ENCODE assay signal across 12 cellular contexts in the genomic region with DNA sequence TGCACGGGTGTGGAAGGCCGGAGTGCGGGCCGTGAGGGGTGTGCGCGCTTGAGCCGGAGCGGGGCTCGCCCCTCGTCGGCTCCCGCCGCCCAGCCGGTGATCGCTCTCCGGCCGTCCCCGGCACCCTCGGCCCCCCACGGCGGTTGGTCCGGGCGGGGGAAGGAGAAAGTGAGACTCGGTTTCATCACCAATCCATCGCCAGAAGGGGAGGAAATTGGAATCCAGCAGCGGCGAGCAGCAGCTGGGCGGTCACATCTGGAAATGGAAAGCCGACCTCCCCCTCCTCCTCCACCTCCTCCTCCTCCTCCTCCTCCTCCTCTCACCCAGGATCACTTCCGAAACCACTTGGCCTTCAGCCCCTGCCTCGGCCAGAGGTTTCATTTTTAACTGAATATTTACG. TPM values are rescaled to one million over a fixed set of nuclear protein-coding genes. Genes with fewer than 3 reads are reported as not detected.
A peak's percentile ranks its signal among the peaks of the same experiment; 100 is the strongest.
DNase-seq lines count a peak whose midpoint lies in the region; ATAC-seq and TF ChIP-seq lines count a peak whose summit lies in the region.
"Not testable (repeated sequence)": the region's sequence is repeated elsewhere in the genome, so short reads cannot be mapped to it uniquely, and the experiment has no call there.
"Had no signal": no experiment of that assay in that cellular context is flagged by ENCODE, and none has a peak within 500 bp of the region (broad histone marks: within the 10 kb centered on the region; RNA-seq: fewer than 3 reads in every experiment).

No MANE protein-coding gene starts in this region.

- not testable (repeated sequence) for TF ChIP-seq POLR2A in heart left ventricle (IDR thresholded peaks at IDR 0.05)

- CTCF ChIA-PET in T-cell (lab: Charles Lee); mammary epithelial cell (lab: Charles Lee; ENCODE audit: low non-redundant PET): not testable (repeated sequence)

- H3K4me3 ChIP-seq in BLaER1 (peak overlapping the region; percentile 57), mammary epithelial cell (replicated peaks in 1 of 3; ENCODE audit: insufficient read depth in 1 of 3, low read depth in 2 of 3, low read length in 3 of 3) (peak overlapping the region in 2 of 3 experiments; percentile 38 to 47), heart left ventricle (peak overlapping the region in 8 of 12 donors; percentile 22 to 52 (median 38))

- not testable (repeated sequence) for H3K9ac ChIP-seq in BLaER1; mammary epithelial cell (ENCODE audit: insufficient read depth, low read length)

- not testable (repeated sequence) for TF ChIP-seq CTCF in mammary epithelial cell (conservative IDR thresholded peaks at IDR 0.05 in 1 of 2, IDR thresholded peaks at IDR 0.05 in 1 of 2; ENCODE audit: extremely low read depth in 1 of 2, insufficient read depth in 1 of 2, low read depth in 1 of 2, low read length in 2 of 2); heart left ventricle (IDR thresholded peaks at IDR 0.05)

- DNase-seq in T-cell (peak in 14 of 34 experiments; percentile 0 to 32 (median 6)), activated T-cell treated with anti-CD3 and anti-CD28 coated beads for 48 hours (ENCODE audit: low read depth) (peak; percentile 3), heart left ventricle (peak; percentile 8 to 45 (median 43)), naive B cell (peak; percentile 20)
- DNase-seq in mammary epithelial cell, result not testable (repeated sequence)
- peak; percentile 1 for DNase-seq in stimulated activated CD4-positive, alpha-beta T cell treated with anti-CD3 and anti-CD28 coated beads, Interleukin-1b, Interleukin-23, amount 100 ng/mL, for 48 hours

- not testable (repeated sequence) for H3K27ac ChIP-seq in BLaER1; mammary epithelial cell (ENCODE audit: insufficient read depth, low read depth, low read length); heart left ventricle

- no CpG with 5 or more reads among the region's 32 CpGs for WGBS in mammary epithelial cell (ENCODE audit: low coverage, missing lambda C conversion rate)
- 0% methylated on average over 10 to 11 of the region's 32 CpGs; no CpG with 5 or more reads in 2 of the 4 donors for WGBS in heart left ventricle, 4 donors

- not testable (repeated sequence) for H3K79me2 ChIP-seq in mammary epithelial cell (ENCODE audit: insufficient read depth, low read length)

- H3K4me1 ChIP-seq in BLaER1; mammary epithelial cell (ENCODE audit: insufficient read depth, low read length); heart left ventricle: not testable (repeated sequence)

- POLR2A ChIA-PET in T-cell (lab: Charles Lee), result not testable (repeated sequence)

- not testable (repeated sequence) for H3K9me3 Mint-ChIP-seq in IgD-negative memory B cell, T-cell, naive B cell

- not testable (repeated sequence) for ATAC-seq in T-cell (replicated peaks in 1 of 4); heart left ventricle; naive B cell (ENCODE audit: low read depth in 2 of 2)

- not testable (repeated sequence) for H3K36me3 Mint-ChIP-seq in IgD-negative memory B cell, T-cell, naive B cell

- H3K9me3 ChIP-seq in BLaER1; mammary epithelial cell (replicated peaks; ENCODE audit: insufficient read depth, low read length); heart left ventricle: not testable (repeated sequence)

- H3K27me3 ChIP-seq in BLaER1; mammary epithelial cell (ENCODE audit: insufficient read depth, low read length); heart left ventricle: not testable (repeated sequence)

- in situ Hi-C loops in mammary epithelial cell (cut with MboI; ENCODE audit: low sequenced_read_pairs in 2 of 2), result not testable (repeated sequence)

- BruUV-seq in mammary epithelial cell (replicated peaks; lab: Mats Ljungman, UMichigan), result not testable (repeated sequence)

- not testable (repeated sequence) for H3K27me3 Mint-ChIP-seq in IgD-negative memory B cell, T-cell, naive B cell

- intact Hi-C loops in mammary epithelial cell (cut with micrococcal nuclease); heart left ventricle (cut with DNase I): not testable (repeated sequence)

- not testable (repeated sequence) for H3K27ac Mint-ChIP-seq in IgD-negative memory B cell
- peak overlapping the region in 1 of 2 donors; percentile 66 for H3K27ac Mint-ChIP-seq in T-cell
- H3K27ac Mint-ChIP-seq in naive B cell, result peak overlapping the region in 3 of 6 donors; percentile 53 to 86 (median 78)

- dilution Hi-C loops in mammary epithelial cell (cut with HindIII; ENCODE audit: low sequenced_read_pairs), result not testable (repeated sequence)

- not testable (repeated sequence) for H2AFZ ChIP-seq in mammary epithelial cell (ENCODE audit: low read depth, low read length)

- not testable (repeated sequence) for H4K20me1 ChIP-seq in BLaER1; mammary epithelial cell (ENCODE audit: insufficient read depth, low read length)

- not testable (repeated sequence) for H3K4me2 ChIP-seq in BLaER1; mammary epithelial cell (ENCODE audit: insufficient read depth, low read depth, low read length)

- H3K4me3 Mint-ChIP-seq in IgD-negative memory B cell (peak overlapping the region in 3 of 4 donors; percentile 70 to 76 (median 73)), T-cell (peak overlapping the region in 2 of 3 donors; percentile 56 to 75), naive B cell (peak overlapping the region in 6 of 8 donors; percentile 44 to 91 (median 68))

- not testable (repeated sequence) for H3K36me3 ChIP-seq in BLaER1; mammary epithelial cell (ENCODE audit: insufficient read depth, low read length); heart left ventricle

- not testable (repeated sequence) for H3K4me1 Mint-ChIP-seq in IgD-negative memory B cell, T-cell, naive B cell

RNA-seq across cellular contexts. Expression of gene PPIAL4A, which starts 23.3 kb away (rescaled TPM):
- not detected for polyA plus RNA-seq in IgD-negative memory B cell
- total RNA-seq in T-cell, result not detected
- not detected for total RNA-seq in mammary epithelial cell
- not detected for polyA plus RNA-seq in mammary epithelial cell
- polyA minus RNA-seq in mammary epithelial cell, result not detected
- total RNA-seq in heart left ventricle, result not detected
- not detected for polyA plus RNA-seq in heart left ventricle
- not detected for polyA plus RNA-seq in naive B cell (ENCODE audit: low read depth in 6 of 6)
- total RNA-seq: G401, H1, left ventricle myocardium superior, M059J had no signal
- polyA plus RNA-seq: H1 had no signal
